28 cellular contexts compared by ENCODE assay signal in genomic region chr22:25193130-25193529, GRCh38. TPM values are rescaled to one million over a fixed set of nuclear protein-coding genes. Genes with fewer than 3 reads are reported as not detected.
"Had no signal": no experiment of that assay in that cellular context is flagged by ENCODE, and none has a peak within 500 bp of the region (broad histone marks: within the 10 kb centered on the region; RNA-seq: fewer than 3 reads in every experiment).

No MANE protein-coding gene starts in this region.

- H3K4me2 ChIP-seq: KMS-11 had no signal

- DNase-seq: activated CD4-positive, alpha-beta T cell treated with anti-CD3 and anti-CD28 coated beads for 48 hours; activated CD4-positive, alpha-beta T cell treated with anti-CD3 and anti-CD28 coated beads, Interleukin-2, amount 50 U/mL, for 4 hours; activated CD4-positive, CD25-positive, alpha-beta regulatory T cell treated with anti-CD3 and anti-CD28 coated beads, Interleukin-2, amount 50 U/mL, for 72 hours; activated CD8-positive, alpha-beta memory T cell treated with anti-CD3 and anti-CD28 coated beads, Interleukin-2, amount 50 U/mL, for 48 hours; activated CD8-positive, alpha-beta T cell treated with anti-CD3 and anti-CD28 coated beads, Interleukin-2, amount 10 ng/mL, durations not matched to agents 7 days and 5 days; activated effector memory CD4-positive, alpha-beta T cell treated with Interleukin-2 at 50 U/mL for 16 hours; activated naive CD4-positive, alpha-beta T cell; activated T-cell treated with anti-CD3 and anti-CD28 coated beads, Interleukin-2, amount 50 U/mL, for 24 hours; body of pancreas; central memory CD4-positive, alpha-beta T cell; MG63; NCI-H1105; NCI-H1436; NCI-H1694 treated with DMSO at 0.1 percent for 48 hours; NCI-H2029 treated with DMSO at 0.1 percent for 48 hours; NCI-H345; NCI-H510A; NCI-H526 treated with DMSO at 0.1 percent for 48 hours; NCI-H82; Right ventricle myocardium superior had no signal

- H3K9me3 ChIP-seq: ascending aorta, body of pancreas, MG63, Peyer's patch, SJSA1 had no signal

- H3K4me3 ChIP-seq: ascending aorta, body of pancreas, MG63, Peyer's patch, SJSA1 had no signal

- H3K9ac ChIP-seq: KMS-11 had no signal

- H3K4me1 ChIP-seq: ascending aorta, body of pancreas, Peyer's patch, SJSA1 had no signal

- H3K36me3 ChIP-seq: SJSA1 had no signal

- H3K27me3 ChIP-seq: ascending aorta, body of pancreas, MG63, Peyer's patch, SJSA1 had no signal

- H3K27ac ChIP-seq: ascending aorta, body of pancreas, KMS-11, Peyer's patch, RWPE1, SJSA1 had no signal

- ATAC-seq: activated CD8-positive, alpha-beta T cell treated with anti-CD3 and anti-CD28 coated beads, Interleukin-2, amount 10 ng/mL, durations not matched to agents 7 days and 5 days; body of pancreas had no signal

RNA-seq across cellular contexts. Expression of gene CRYBB3, which starts 6.5 kb away (rescaled TPM):
- total RNA-seq: activated CD8-positive, alpha-beta T cell treated with anti-CD3 and anti-CD28 coated beads, Interleukin-2, amount 10 ng/mL, durations not matched to agents 7 days and 5 days; ascending aorta; body of pancreas; bronchial epithelial cell; OCI-LY7; Right ventricle myocardium superior; SJSA1 had no signal

RNA-seq across cellular contexts. Expression of gene CRYBB2, which starts 26.3 kb away (rescaled TPM):
- total RNA-seq: activated CD8-positive, alpha-beta T cell treated with anti-CD3 and anti-CD28 coated beads, Interleukin-2, amount 10 ng/mL, durations not matched to agents 7 days and 5 days; activated T-helper 1 cell treated with anti-CD3 and anti-CD28 coated beads, Interleukin-12 subunit alpha, Interleukin-12 subunit beta, Interleukin-2, Interleukin-4 antibody, amounts not matched to agents 30 ng/mL and 10 ng/mL and 1 ng/mL, durations not matched to agents 14 hours and 24 hours and 36 hours; ascending aorta; body of pancreas; bronchial epithelial cell; OCI-LY7; Right ventricle myocardium superior had no signal
